Comparison of ENCODE assay signal across 11 cellular contexts in genomic region chr9:126916909-126917308, GRCh38. TPM values are rescaled to one million over a fixed set of nuclear protein-coding genes. Genes with fewer than 3 reads are reported as not detected.
DNase-seq lines count a peak whose midpoint lies in the region; ATAC-seq, FAIRE-seq and TF ChIP-seq lines count a peak whose summit lies in the region.
"Had no signal": no experiment of that assay in that cellular context is flagged by ENCODE, and none has a peak within 500 bp of the region (broad histone marks: within the 10 kb centered on the region; RNA-seq: fewer than 3 reads in every experiment).

No MANE protein-coding gene starts in this region.

- H3K27ac ChIP-seq in DND-41 (ENCODE audit: low read length), result no peak overlapping the region

- no peaks in the 10 kb centered on the region for H3K9me3 ChIP-seq in DND-41 (ENCODE audit: insufficient read depth, low read length, severe bottlenecking)

- H3K36me3 ChIP-seq in DND-41 (ENCODE audit: insufficient read depth, low read length) (no peaks in the 10 kb centered on the region), H7 (replicated peaks; ENCODE audit: control insufficient read depth, insufficient read depth, low read length) (no peaks in the 10 kb centered on the region)

- no peak overlapping the region for H3K9ac ChIP-seq in DND-41 (ENCODE audit: low read depth, low read length)

- H3K4me2 ChIP-seq in DND-41 (ENCODE audit: insufficient read depth, low read length), result no peak overlapping the region

- peaks cover 27% of the 10 kb centered on the region for H3K27me3 ChIP-seq in DND-41 (ENCODE audit: insufficient read depth, low read length, poor library complexity)
- peaks cover 17% of the 10 kb centered on the region for H3K27me3 ChIP-seq in H7 (ENCODE audit: control insufficient read depth, insufficient read depth, low read length)

- FAIRE-seq in GM12892 (lab: Jason Lieb, UNC), result no peak
- FAIRE-seq: TTC549 had no signal

- intact Hi-C loops in posterior vena cava (cut with DNase I), result no loop called here

- H2AFZ ChIP-seq in DND-41 (ENCODE audit: low read depth, low read length), result no peak overlapping the region

- H3K4me3 ChIP-seq in DND-41 (ENCODE audit: low read depth in 1 of 2, low read length in 2 of 2), result no peak overlapping the region
- H3K4me3 ChIP-seq in H7 (ENCODE audit: insufficient read depth, low read depth, low read length), result no peak overlapping the region

- peak; percentile 17 for TF ChIP-seq CTCF in DND-41 (IDR thresholded peaks at IDR 0.05; ENCODE audit: borderline replicate concordance, extremely low read depth, low read length, poor library complexity, severe bottlenecking)

- no peaks in the 10 kb centered on the region for H4K20me1 ChIP-seq in DND-41 (ENCODE audit: insufficient read depth, low read length)

- ATAC-seq in DND-41 (ENCODE audit: insufficient read depth, low read depth), result no peak
- ATAC-seq: Panc1 had no signal

- H3K79me2 ChIP-seq in DND-41 (ENCODE audit: insufficient read depth, low read length), result no peaks in the 10 kb centered on the region

- no peak for TF ChIP-seq POLR2A in GM12892 (IDR thresholded peaks at IDR 0.05; ENCODE audit: low read depth, low read length)

- no peak for DNase-seq in DND-41
- peak; percentile 57 for DNase-seq in H7
- DNase-seq in SW 1271 (lab: John Stamatoyannopoulos, UW), result peak; percentile 27 to 41
- peak; percentile 43 for DNase-seq in iPS-NIHi11 (ENCODE audit: low spot score)
- DNase-seq in posterior vena cava (ENCODE audit: low spot score), result no peak
- no peak for DNase-seq in GM12892 (ENCODE audit: insufficient read length)
- DNase-seq in GM19240 (ENCODE audit: insufficient read length, low spot score), result no peak
- DNase-seq: DMS79 treated with DMSO at 0.1 percent for 48 hours, NCI-H2029 treated with DMSO at 0.1 percent for 48 hours had no signal

- no peaks in the 10 kb centered on the region for H3K4me1 ChIP-seq in DND-41 (ENCODE audit: insufficient read depth, low read length)

RNA-seq across cellular contexts. Expression of gene RALGPS1, which starts 2.3 kb away (rescaled TPM):
- 6.4 and 8.8 TPM in 2 replicates for total RNA-seq in H7 (2014; rRNA removed; shearing (Covaris generic))
- total RNA-seq in posterior vena cava, result 1 to 10 TPM; 6.4 to 7.8 TPM
- 3.8 TPM for polyA plus RNA-seq in GM12892 (2012; ENCODE audit: missing spikeins)

RNA-seq across cellular contexts. Expression of gene ZBTB34, which starts 56.5 kb away (rescaled TPM):
- total RNA-seq in H7 (2014; rRNA removed; shearing (Covaris generic)), result 11.2 and 14.1 TPM in 2 replicates
- 1 to 10 TPM; 7.3 to 9.6 TPM for total RNA-seq in posterior vena cava
- polyA plus RNA-seq in GM12892 (2012; ENCODE audit: missing spikeins), result 3.3 TPM

Comparison
In these comparisons a context has a peak if more than half of its experiments do, and no peak if none do; other contexts are left out.
1. DNase-seq: peak in H7 (single experiment), SW 1271 (2 of 2) and iPS-NIHi11 (single experiment); none in DND-41 (single experiment), posterior vena cava (single experiment), GM12892 (single experiment) and GM19240 (single experiment).